12 cellular contexts compared by ENCODE assay signal in the genomic region with DNA sequence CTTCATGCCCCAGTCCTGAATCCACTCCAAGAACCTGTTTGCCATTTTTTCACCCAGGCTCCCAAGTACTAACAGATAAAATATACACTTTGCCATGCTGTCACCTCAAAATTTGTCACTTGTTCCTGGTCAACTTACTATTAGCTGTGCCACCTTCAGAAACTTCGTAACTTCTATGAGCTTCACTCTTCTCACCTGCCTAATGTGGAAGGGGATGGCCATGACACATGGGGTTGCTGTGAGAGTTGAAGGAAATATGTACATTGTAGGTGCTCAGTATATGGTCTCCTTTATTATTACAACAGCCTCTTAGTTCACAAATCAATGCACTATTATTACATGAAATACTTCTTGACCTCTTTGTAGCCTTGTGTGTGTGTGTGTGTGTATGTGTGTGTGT. TPM values are rescaled to one million over a fixed set of nuclear protein-coding genes. Genes with fewer than 3 reads are reported as not detected.
DNase-seq lines count a peak whose midpoint lies in the region; ATAC-seq and TF ChIP-seq lines count a peak whose summit lies in the region.
"Had no signal": no experiment of that assay in that cellular context is flagged by ENCODE, and none has a peak within 500 bp of the region (broad histone marks: within the 10 kb centered on the region; RNA-seq: fewer than 3 reads in every experiment).

No MANE protein-coding gene starts in this region.

- no peaks in the 10 kb centered on the region for H3K4me1 ChIP-seq in ascending aorta

- intact Hi-C loops in dendritic cell treated with granulocyte-macrophage colony-stimulating factor and Interleukin-4, amounts not matched to agents 40 ng/mL and 50 ng/mL, for 4 days (cut with micrococcal nuclease): no loop called here
- intact Hi-C loops in ascending aorta (cut with DNase I): no loop called here

- no peaks in the 10 kb centered on the region for H3K27me3 ChIP-seq in ascending aorta
- H3K27me3 ChIP-seq: vagina had no signal

- DNase-seq in activated naive CD4-positive, alpha-beta T cell treated with Interleukin-2 at 50 U/mL for 16 hours: no peak
- DNase-seq in C1 segment of cervical spinal cord (lab: John Stamatoyannopoulos, UW) (no peak), G401 (ENCODE audit: low spot score) (no peak), ascending aorta (ENCODE audit: low spot score in 2 of 2) (no peak)
- DNase-seq: left ventricle myocardium inferior had no signal

- H3K27ac Mint-ChIP-seq in activated naive CD4-positive, alpha-beta T cell treated with anti-CD3 and anti-CD28 coated beads, Interleukin-2, amount 50 U/mL, for 24 hours: peak overlapping the region; percentile 95
- H3K27ac Mint-ChIP-seq in dendritic cell treated with granulocyte-macrophage colony-stimulating factor and Interleukin-4, amounts not matched to agents 40 ng/mL and 50 ng/mL, for 4 days: peak overlapping the region; percentile 61

- peaks cover 3% of the 10 kb centered on the region for H3K36me3 Mint-ChIP-seq in activated naive CD4-positive, alpha-beta T cell treated with anti-CD3 and anti-CD28 coated beads, Interleukin-2, amount 50 U/mL, for 24 hours
- no peaks in the 10 kb centered on the region for H3K36me3 Mint-ChIP-seq in dendritic cell treated with granulocyte-macrophage colony-stimulating factor and Interleukin-4, amounts not matched to agents 40 ng/mL and 50 ng/mL, for 4 days (ENCODE audit: low read depth)

- in situ Hi-C loops in G401 (cut with HindIII; ENCODE audit: low sequenced_read_pairs): no loop called here

- H3K36me3 ChIP-seq in KOPT-K1 (ENCODE audit: insufficient read depth, low read length): no peaks in the 10 kb centered on the region
- H3K36me3 ChIP-seq in ascending aorta: no peaks in the 10 kb centered on the region
- H3K36me3 ChIP-seq: left ventricle myocardium inferior, vagina had no signal

- H3K27ac ChIP-seq in KOPT-K1 (ENCODE audit: low read depth, low read length, poor library complexity, severe bottlenecking) (peak overlapping the region; percentile 47), ascending aorta (no peak overlapping the region)
- H3K27ac ChIP-seq: C4-2B, left ventricle myocardium inferior, vagina had no signal

- peak overlapping the region; percentile 79 for H3K4me3 Mint-ChIP-seq in activated naive CD4-positive, alpha-beta T cell treated with anti-CD3 and anti-CD28 coated beads, Interleukin-2, amount 50 U/mL, for 24 hours
- H3K4me3 Mint-ChIP-seq in dendritic cell treated with granulocyte-macrophage colony-stimulating factor and Interleukin-4, amounts not matched to agents 40 ng/mL and 50 ng/mL, for 4 days: no peak overlapping the region

- TF ChIP-seq CTCF in ascending aorta (IDR thresholded peaks at IDR 0.05): no peak

- H3K9me3 ChIP-seq in KOPT-K1 (ENCODE audit: insufficient read depth, low read length, poor library complexity, severe bottlenecking) (no peaks in the 10 kb centered on the region), ascending aorta (no peaks in the 10 kb centered on the region)
- H3K9me3 ChIP-seq: left ventricle myocardium inferior, vagina had no signal

- no peak for ATAC-seq in HG03139 (IDR thresholded peaks at IDR 0.05; ENCODE audit: unreplicated experiment)

- H3K4me3 ChIP-seq in ascending aorta: no peak overlapping the region
- H3K4me3 ChIP-seq: left ventricle myocardium inferior, vagina had no signal

- H3K4me1 Mint-ChIP-seq in activated naive CD4-positive, alpha-beta T cell treated with anti-CD3 and anti-CD28 coated beads, Interleukin-2, amount 50 U/mL, for 24 hours: peaks cover 60% of the 10 kb centered on the region
- peaks cover 32% of the 10 kb centered on the region for H3K4me1 Mint-ChIP-seq in dendritic cell treated with granulocyte-macrophage colony-stimulating factor and Interleukin-4, amounts not matched to agents 40 ng/mL and 50 ng/mL, for 4 days (ENCODE audit: low read depth)

- H3K9me3 Mint-ChIP-seq in activated naive CD4-positive, alpha-beta T cell treated with anti-CD3 and anti-CD28 coated beads, Interleukin-2, amount 50 U/mL, for 24 hours: peaks cover 9% of the 10 kb centered on the region
- no peaks in the 10 kb centered on the region for H3K9me3 Mint-ChIP-seq in dendritic cell treated with granulocyte-macrophage colony-stimulating factor and Interleukin-4, amounts not matched to agents 40 ng/mL and 50 ng/mL, for 4 days

- H3K27me3 Mint-ChIP-seq in activated naive CD4-positive, alpha-beta T cell treated with anti-CD3 and anti-CD28 coated beads, Interleukin-2, amount 50 U/mL, for 24 hours: no peaks in the 10 kb centered on the region
- H3K27me3 Mint-ChIP-seq in dendritic cell treated with granulocyte-macrophage colony-stimulating factor and Interleukin-4, amounts not matched to agents 40 ng/mL and 50 ng/mL, for 4 days: no peaks in the 10 kb centered on the region

RNA-seq across cellular contexts. Expression of a gene that starts 10.4 kb away (rescaled TPM):
- total RNA-seq in G401 (2014; rRNA removed; shearing (Covaris generic)): 2,749 and 3,064 TPM in 2 replicates
- 2,397 TPM for total RNA-seq in ascending aorta

RNA-seq across cellular contexts. Expression of a gene that starts 59.1 kb away (rescaled TPM):
- not detected in 2 replicates for total RNA-seq in G401 (2014; rRNA removed; shearing (Covaris generic))
- total RNA-seq in ascending aorta: not detected
- total RNA-seq: left ventricle myocardium inferior, pulmonary artery endothelial cell, vagina had no signal
